Comparison of ENCODE assay signal across 9 cellular contexts in genomic region chr3:30511524-30512278, GRCh38.
DNase-seq lines count a peak whose midpoint lies in the region; ATAC-seq and TF ChIP-seq lines count a peak whose summit lies in the region.
"Had no signal": no experiment of that assay in that cellular context is flagged by ENCODE, and none has a peak within 500 bp of the region (broad histone marks: within the 10 kb centered on the region; RNA-seq: fewer than 3 reads in every experiment).

No MANE protein-coding gene starts in this region.

- H3K27me3 ChIP-seq in GM23248 (replicated peaks; ENCODE audit: insufficient read depth) = no peaks in the 10 kb centered on the region
- H3K27me3 ChIP-seq in sigmoid colon = no peaks in the 10 kb centered on the region
- no peaks in the 10 kb centered on the region for H3K27me3 ChIP-seq in Peyer's patch

- no peak for ATAC-seq in HG03108 (IDR thresholded peaks at IDR 0.05; ENCODE audit: unreplicated experiment)
- ATAC-seq in HG03378 (IDR thresholded peaks at IDR 0.05; ENCODE audit: unreplicated experiment) = no peak

- no peak for TF ChIP-seq EP300 in sigmoid colon (IDR thresholded peaks at IDR 0.05)

- intact Hi-C loops in sigmoid colon (cut with DNase I) = no loop called here

- H2AFZ ChIP-seq in GM23248 = 0 out of 2 replicates have a peak overlapping the region, but pooled peaks have one; percentile 13

- no peak for TF ChIP-seq CTCF in RWPE1 (conservative IDR thresholded peaks at IDR 0.05; ENCODE audit: low read depth)
- no peak for TF ChIP-seq CTCF in fibroblast of pulmonary artery (IDR thresholded peaks at IDR 0.05; ENCODE audit: low read length, missing control alignments)
- TF ChIP-seq CTCF in sigmoid colon (IDR thresholded peaks at IDR 0.05) = no peak
- no peak for TF ChIP-seq CTCF in Peyer's patch (IDR thresholded peaks at IDR 0.05)

- peak; percentile 92 for DNase-seq in GM23248
- peak; percentile 70 for DNase-seq in RWPE1 (ENCODE audit: low spot score)
- DNase-seq in fibroblast of pulmonary artery (ENCODE audit: low read depth) = peak; percentile 99
- no peak for DNase-seq in sigmoid colon
- no peak for DNase-seq in Peyer's patch
- no peak for DNase-seq in DMS53 treated with DMSO at 0.1 percent for 48 hours (lab: John Stamatoyannopoulos, UW; ENCODE audit: unreplicated experiment)
- DNase-seq: NCI-H1930 had no signal

- no peaks in the 10 kb centered on the region for H3K79me2 ChIP-seq in GM23248 (ENCODE audit: insufficient read depth)

- H3F3A ChIP-seq in GM23248 (ENCODE audit: insufficient read depth) = peaks cover 24% of the 10 kb centered on the region

- H3K9me3 ChIP-seq in GM23248 (ENCODE audit: low read depth) = no peaks in the 10 kb centered on the region
- H3K9me3 ChIP-seq in sigmoid colon = no peaks in the 10 kb centered on the region
- H3K9me3 ChIP-seq in Peyer's patch = no peaks in the 10 kb centered on the region

- CTCF ChIA-PET in RWPE1 (lab: Yijun Ruan, JAX) = interaction anchor here (0.7 kb wide), 1 partner anchor 313 kb away, joined by 3 read pairs; no protein-coding TSS in a partner anchor

- H3K36me3 ChIP-seq in GM23248 (ENCODE audit: low read depth) (no peaks in the 10 kb centered on the region), sigmoid colon (no peaks in the 10 kb centered on the region), Peyer's patch (no peaks in the 10 kb centered on the region)

- in situ Hi-C loops in GM23248 (cut with MboI) = no loop called here

- H4K20me1 ChIP-seq in GM23248 (ENCODE audit: insufficient read depth) = no peaks in the 10 kb centered on the region

- 1 to 6% methylated on average over 9 of the region's 9 CpGs for WGBS in GM23248 (ENCODE audit: low coverage in 1 of 2, low lambda C conversion rate in 2 of 2, missing lambda C conversion rate in 2 of 2), 2 experiments
- WGBS in sigmoid colon, 2 donors = 63 to 72% methylated on average over 9 of the region's 9 CpGs

- peak overlapping the region; percentile 52 for H3K4me2 ChIP-seq in GM23248 (ENCODE audit: unreplicated experiment)

- 0 out of 2 replicates have a peak overlapping the region, but pooled peaks have one; percentile 41 for H3K9ac ChIP-seq in GM23248

- TF ChIP-seq POLR2A in sigmoid colon (IDR thresholded peaks at IDR 0.05) (no peak), Peyer's patch (IDR thresholded peaks at IDR 0.05) (no peak)

- H3K4me1 ChIP-seq in GM23248 (ENCODE audit: insufficient read depth) (peaks cover 31% of the 10 kb centered on the region), sigmoid colon (peaks cover 0 to 43% (median 30%) of the 10 kb centered on the region in 4 donors), Peyer's patch (no peaks in the 10 kb centered on the region)

- H3K9me2 ChIP-seq in GM23248 (ENCODE audit: insufficient read depth) = no peaks in the 10 kb centered on the region

- POLR2A ChIA-PET in RWPE1 (lab: Yijun Ruan, JAX; ENCODE audit: low non-redundant PET) = no interaction called here

- H3K27ac ChIP-seq in GM23248 (peak overlapping the region; percentile 78), RWPE1 (peak overlapping the region; percentile 96), sigmoid colon (peak overlapping the region; percentile 61 to 70 (median 68)), Peyer's patch (peak overlapping the region in 1 of 4 donors; percentile 32)

- H3K4me3 ChIP-seq in GM23248 = 0 out of 2 replicates have a peak overlapping the region, but pooled peaks have one; percentile 21
- H3K4me3 ChIP-seq in fibroblast of pulmonary artery (replicated peaks; ENCODE audit: low read depth, low read length) = no peak overlapping the region
- H3K4me3 ChIP-seq in sigmoid colon = no peak overlapping the region
- no peak overlapping the region for H3K4me3 ChIP-seq in Peyer's patch

Comparison
In these comparisons a context has a peak if more than half of its experiments do, and no peak if none do; other contexts are left out.
1. DNase-seq: peak in GM23248 (single experiment), RWPE1 (single experiment) and fibroblast of pulmonary artery (single experiment); none in sigmoid colon (single experiment), Peyer's patch (0 of 3) and DMS53 treated with DMSO at 0.1 percent for 48 hours (single experiment).